ENCODE assay signal across 8 cellular contexts in genomic region chr16:68022728-68023537, GRCh38. TPM values are rescaled to one million over a fixed set of nuclear protein-coding genes. Genes with fewer than 3 reads are reported as not detected.
DNase-seq lines count a peak whose midpoint lies in the region; ATAC-seq, FAIRE-seq and TF ChIP-seq lines count a peak whose summit lies in the region.

TSS of gene DDX28 (minus strand) at chr16:68023232. CDS start at chr16:68023202, 30 bp downstream.
TSS of gene DUS2 (plus strand) at chr16:68023284. CDS start at chr16:68038024, 14,740 bp downstream.

- BruUV-seq in HepG2 (replicated peaks; lab: Mats Ljungman, UMichigan) = TSS peak; percentile 79

- CTCF ChIA-PET in HepG2 (lab: Yijun Ruan, JAX; ENCODE audit: low intra/inter-chr PET ratio, low total read pairs) = interaction anchor here (1.1 kb wide), 1 partner anchor 30 kb away, joined by 3 read pairs; no protein-coding TSS in a partner anchor

- H4K20me1 ChIP-seq in BLaER1 treated with 17β-estradiol and CSF1 and Interleukin-3, amounts not matched to agents 10 nM and 100 nM = peaks cover 0 to 17% (median 12%) of the 10 kb centered on the region in 11 experiments; a peak in 12 of 22 replicates
- H4K20me1 ChIP-seq in HepG2 (ENCODE audit: insufficient read depth, low read length) = no peaks in the 10 kb centered on the region

- WGBS in HepG2 (ENCODE audit: low lambda C conversion rate) = 1% methylated on average over 33 of the region's 84 CpGs

- POLR2A ChIA-PET in HepG2 (lab: Yijun Ruan, JAX) = interaction anchor here (0.6 to 3.3 kb wide), 26 partner anchors 11 to 456 kb away, joined by 3 to 26 read pairs (median 7); partner anchors contain the start of genes DPEP2, LCAT, NFATC3 and PSMB10

- H3K4me3 Mint-ChIP-seq in dendritic cell treated with granulocyte-macrophage colony-stimulating factor and Interleukin-4, amounts not matched to agents 40 ng/mL and 50 ng/mL, for 4 days = peak within 1 kb of the TSS; percentile 90

- H3K79me2 ChIP-seq in HepG2 (ENCODE audit: insufficient read depth, low read length) = peaks cover 32% of the 10 kb centered on the region

- peak within 1 kb of the TSS; percentile 98 to 100 (median 99) for H3K4me2 ChIP-seq in BLaER1 treated with 17β-estradiol and CSF1 and Interleukin-3, amounts not matched to agents 10 nM and 100 nM
- H3K4me2 ChIP-seq in HepG2 (ENCODE audit: low read depth, low read length) = peak within 1 kb of the TSS; percentile 96

- in situ Hi-C loops in HepG2 (cut with HindIII; ENCODE audit: extremely low pct_ligation_motif_present, low pct_unique_long_range_greater_than_20kb) = no loop called here

- no peaks in the 10 kb centered on the region for H3K9me3 Mint-ChIP-seq in dendritic cell treated with granulocyte-macrophage colony-stimulating factor and Interleukin-4, amounts not matched to agents 40 ng/mL and 50 ng/mL, for 4 days

- H3K4me3 ChIP-seq in BLaER1 treated with 17β-estradiol and CSF1 and Interleukin-3, amounts not matched to agents 10 nM and 100 nM = peak within 1 kb of the TSS; percentile 86 to 98 (median 94)
- peak within 1 kb of the TSS; percentile 92 to 99 (median 92) for H3K4me3 ChIP-seq in HepG2 (replicated peaks in 1 of 3; ENCODE audit: insufficient read depth in 1 of 3, low read depth in 2 of 3, low read length in 3 of 3)

- TF ChIP-seq CTCF in HepG2 (CRISPR knock-in tag; IDR thresholded peaks at IDR 0.05) = peak; percentile 34; the same call in 1 of the 2 replicates

- peak; percentile 88 to 92 for TF ChIP-seq POLR2A in HepG2 (IDR thresholded peaks at IDR 0.05; ENCODE audit: insufficient read depth in 1 of 2, low read depth in 2 of 2, low read length in 2 of 2)

- peak within 1 kb of the TSS; percentile 92 to 99 (median 97) for H3K9ac ChIP-seq in BLaER1 treated with 17β-estradiol and CSF1 and Interleukin-3, amounts not matched to agents 10 nM and 100 nM
- H3K9ac ChIP-seq in HepG2 (ENCODE audit: insufficient read depth, low read depth, low read length) = peak within 1 kb of the TSS; percentile 94

- FAIRE-seq in HepG2 (lab: Jason Lieb, UNC) = peak; percentile 80

- H3K27me3 ChIP-seq in BLaER1 treated with 17β-estradiol and CSF1 and Interleukin-3, amounts not matched to agents 10 nM and 100 nM = no peaks in the 10 kb centered on the region
- no peaks in the 10 kb centered on the region; a peak in 1 of 5 replicates for H3K27me3 ChIP-seq in HepG2 (ENCODE audit: control insufficient read depth in 1 of 2, insufficient read depth in 2 of 2, low read length in 2 of 2)

- H3K9me3 ChIP-seq in BLaER1 treated with 17β-estradiol and CSF1 and Interleukin-3, amounts not matched to agents 10 nM and 100 nM (replicated peaks in 1 of 11) = no peaks in the 10 kb centered on the region
- H3K9me3 ChIP-seq in HepG2 (ENCODE audit: low read length) = no peaks in the 10 kb centered on the region

- H3K36me3 Mint-ChIP-seq in dendritic cell treated with granulocyte-macrophage colony-stimulating factor and Interleukin-4, amounts not matched to agents 40 ng/mL and 50 ng/mL, for 4 days (ENCODE audit: low read depth) = peaks cover 56% of the 10 kb centered on the region

- H3K27ac ChIP-seq in BLaER1 treated with 17β-estradiol and CSF1 and Interleukin-3, amounts not matched to agents 10 nM and 100 nM = peak within 1 kb of the TSS; percentile 91 to 97 (median 96)
- H3K27ac ChIP-seq in HepG2 (ENCODE audit: extremely low read length, insufficient read depth, low read length) = peak within 1 kb of the TSS; percentile 83

- H2AFZ ChIP-seq in HepG2 (ENCODE audit: low read length) = peak within 1 kb of the TSS; percentile 45

- DNase-seq in NCI-H82 (lab: John Stamatoyannopoulos, UW) (peak; percentile 89), HepG2 (ENCODE audit: low spot score) (peak; percentile 88)
- peak; percentile 92 to 93 for DNase-seq in activated CD4-positive, alpha-beta T cell treated with anti-CD3 and anti-CD28 coated beads, Interleukin-2, amount 50 U/mL, for 4 hours
- DNase-seq in stimulated activated CD4-positive, alpha-beta T cell treated with anti-CD3 and anti-CD28 coated beads, Interleukin-2, amount 100 ng/mL, for 4 hours (ENCODE audit: low read depth) = peak; percentile 89

- H3K4me1 ChIP-seq in BLaER1 treated with 17β-estradiol and CSF1 and Interleukin-3, amounts not matched to agents 10 nM and 100 nM = peaks cover 21 to 33% (median 28%) of the 10 kb centered on the region in 10 experiments
- peaks cover 24% of the 10 kb centered on the region for H3K4me1 ChIP-seq in HepG2 (ENCODE audit: insufficient read depth, low read length)

- intact Hi-C loops in dendritic cell treated with granulocyte-macrophage colony-stimulating factor and Interleukin-4, amounts not matched to agents 40 ng/mL and 50 ng/mL, for 4 days (cut with micrococcal nuclease) = loop anchor here (1.0 to 2.0 kb wide), 2 partner anchors 22 to 30 kb away; no protein-coding TSS in a partner anchor
- intact Hi-C loops in HepG2 (cut with micrococcal nuclease; ENCODE audit: unreplicated experiment) = no loop called here

- peaks cover 32 to 47% (median 37%) of the 10 kb centered on the region in 11 experiments for H3K36me3 ChIP-seq in BLaER1 treated with 17β-estradiol and CSF1 and Interleukin-3, amounts not matched to agents 10 nM and 100 nM
- peaks cover 0 to 5% of the 10 kb centered on the region in 2 experiments; a peak in 2 of 5 replicates for H3K36me3 ChIP-seq in HepG2 (replicated peaks in 1 of 2; ENCODE audit: control insufficient read depth in 1 of 2, insufficient read depth in 2 of 2, low read length in 2 of 2)

- peak; percentile 38; the same call in 1 of the 2 replicates for TF ChIP-seq RAD21 in HepG2 (CRISPR knock-in tag; IDR thresholded peaks at IDR 0.05)

- H3K4me1 Mint-ChIP-seq in dendritic cell treated with granulocyte-macrophage colony-stimulating factor and Interleukin-4, amounts not matched to agents 40 ng/mL and 50 ng/mL, for 4 days (ENCODE audit: low read depth) = peaks cover 27% of the 10 kb centered on the region

- peak; percentile 91 for ATAC-seq in GM19324 (IDR thresholded peaks at IDR 0.05; ENCODE audit: low FRiP score, unreplicated experiment)
- ATAC-seq in HG03521 (IDR thresholded peaks at IDR 0.05; ENCODE audit: unreplicated experiment) = peak; percentile 73
- ATAC-seq in HepG2 = peak; percentile 88

- no peaks in the 10 kb centered on the region for H3K27me3 Mint-ChIP-seq in dendritic cell treated with granulocyte-macrophage colony-stimulating factor and Interleukin-4, amounts not matched to agents 40 ng/mL and 50 ng/mL, for 4 days

- H3K27ac Mint-ChIP-seq in dendritic cell treated with granulocyte-macrophage colony-stimulating factor and Interleukin-4, amounts not matched to agents 40 ng/mL and 50 ng/mL, for 4 days = peak within 1 kb of the TSS; percentile 92

- TF ChIP-seq EP300 in HepG2 (IDR thresholded peaks at IDR 0.05; ENCODE audit: low read depth in 2 of 2, low read length in 2 of 2) (peak; percentile 37 to 77; a peak in 2 of 4 replicates), HepG2 (CRISPR knock-in tag; IDR thresholded peaks at IDR 0.05; ENCODE audit: borderline replicate concordance) (peak; percentile 37; the same call in 1 of the 2 replicates)

RNA-seq across cellular contexts. Expression of gene DDX28, which starts in this region (rescaled TPM):
- total RNA-seq in HepG2 (2016; rRNA removed; fragmentation: Illumina TruSeq; extraction: Trizol) = 16.4 and 18.4 TPM in 2 replicates
- total RNA-seq in HepG2 (2016; cell fraction: cytosol; rRNA removed; fragmentation: Illumina TruSeq; extraction: Trizol; ENCODE audit: low read depth) = 2.8 and 3.0 TPM in 2 replicates
- total RNA-seq in HepG2 (2016; cell fraction: insoluble cytoplasmic fraction; rRNA removed; fragmentation: Illumina TruSeq; extraction: Trizol) = 16.5 and 18.2 TPM in 2 replicates
- total RNA-seq in HepG2 (2016; cell fraction: membrane; rRNA removed; fragmentation: Illumina TruSeq; extraction: Trizol) = 5.7 and 7.5 TPM in 2 replicates
- total RNA-seq in HepG2 (2016; cell fraction: nucleus; rRNA removed; fragmentation: Illumina TruSeq; extraction: Trizol) = 11.7 and 13.6 TPM in 2 replicates
- 13.6 and 14.1 TPM in 2 replicates for polyA plus RNA-seq in HepG2 (2011; rRNA removed)
- polyA plus RNA-seq in HepG2 (2011; cell fraction: cytosol; rRNA removed) = 12.4 and 15.6 TPM in 2 replicates
- polyA plus RNA-seq in HepG2 (2011; cell fraction: nucleus; rRNA removed) = 8.7 and 9.9 TPM in 2 replicates
- polyA plus RNA-seq in HepG2 (2012) = 6.3 and 6.8 TPM in 2 replicates
- polyA plus RNA-seq in HepG2 (2016; cell fraction: cytosol; fragmentation: Illumina TruSeq; extraction: Trizol; ENCODE audit: low read depth) = 1.2 and 1.6 TPM in 2 replicates
- 14.5 and 16.0 TPM in 2 replicates for polyA plus RNA-seq in HepG2 (2016; cell fraction: insoluble cytoplasmic fraction; fragmentation: Illumina TruSeq; extraction: Trizol; ENCODE audit: low read depth)
- polyA plus RNA-seq in HepG2 (2016; cell fraction: membrane; fragmentation: Illumina TruSeq; extraction: Trizol; ENCODE audit: low read depth) = 2.6 and 3.1 TPM in 2 replicates
- 13.9 and 15.5 TPM in 2 replicates for polyA plus RNA-seq in HepG2 (2016; cell fraction: nucleus; fragmentation: Illumina TruSeq; extraction: Trizol; ENCODE audit: insufficient read depth, low read depth)
- polyA minus RNA-seq in HepG2 (2011; rRNA and poly(A)+ RNA removed; ENCODE audit: low replicate concordance) = 19.4 and 28.5 TPM in 2 replicates
- polyA minus RNA-seq in HepG2 (2011; cell fraction: cytosol; rRNA and poly(A)+ RNA removed) = 7.2 and 10.0 TPM in 2 replicates
- polyA minus RNA-seq in HepG2 (2011; cell fraction: nucleus; rRNA and poly(A)+ RNA removed) = 18.2 and 19.9 TPM in 2 replicates

RNA-seq across cellular contexts. Expression of gene DUS2, which starts in this region (rescaled TPM):
- total RNA-seq in HepG2 (2016; rRNA removed; fragmentation: Illumina TruSeq; extraction: Trizol) = 25.1 and 25.9 TPM in 2 replicates
- 11.4 and 13.4 TPM in 2 replicates for total RNA-seq in HepG2 (2016; cell fraction: cytosol; rRNA removed; fragmentation: Illumina TruSeq; extraction: Trizol; ENCODE audit: low read depth)
- 26.9 and 27.5 TPM in 2 replicates for total RNA-seq in HepG2 (2016; cell fraction: insoluble cytoplasmic fraction; rRNA removed; fragmentation: Illumina TruSeq; extraction: Trizol)
- 8.8 and 9.5 TPM in 2 replicates for total RNA-seq in HepG2 (2016; cell fraction: membrane; rRNA removed; fragmentation: Illumina TruSeq; extraction: Trizol)
- 20.8 and 22.6 TPM in 2 replicates for total RNA-seq in HepG2 (2016; cell fraction: nucleus; rRNA removed; fragmentation: Illumina TruSeq; extraction: Trizol)
- polyA plus RNA-seq in HepG2 (2011; rRNA removed) = 17.8 and 22.6 TPM in 2 replicates
- polyA plus RNA-seq in HepG2 (2011; cell fraction: cytosol; rRNA removed) = 18.3 and 19.9 TPM in 2 replicates
- 73.1 and 73.7 TPM in 2 replicates for polyA plus RNA-seq in HepG2 (2011; cell fraction: nucleus; rRNA removed)
- 17.0 and 17.7 TPM in 2 replicates for polyA plus RNA-seq in HepG2 (2012)
- 1.7 and 1.8 TPM in 2 replicates for polyA plus RNA-seq in HepG2 (2016; cell fraction: cytosol; fragmentation: Illumina TruSeq; extraction: Trizol; ENCODE audit: low read depth)
- 14.5 and 16.7 TPM in 2 replicates for polyA plus RNA-seq in HepG2 (2016; cell fraction: insoluble cytoplasmic fraction; fragmentation: Illumina TruSeq; extraction: Trizol; ENCODE audit: low read depth)
- polyA plus RNA-seq in HepG2 (2016; cell fraction: membrane; fragmentation: Illumina TruSeq; extraction: Trizol; ENCODE audit: low read depth) = 2.5 and 3.7 TPM in 2 replicates
- 30.5 and 31.8 TPM in 2 replicates for polyA plus RNA-seq in HepG2 (2016; cell fraction: nucleus; fragmentation: Illumina TruSeq; extraction: Trizol; ENCODE audit: insufficient read depth, low read depth)
- polyA minus RNA-seq in HepG2 (2011; rRNA and poly(A)+ RNA removed; ENCODE audit: low replicate concordance) = 36.7 and 47.6 TPM in 2 replicates
- polyA minus RNA-seq in HepG2 (2011; cell fraction: cytosol; rRNA and poly(A)+ RNA removed) = 9.6 and 11.9 TPM in 2 replicates
- polyA minus RNA-seq in HepG2 (2011; cell fraction: nucleus; rRNA and poly(A)+ RNA removed) = 34.6 and 41.8 TPM in 2 replicates

Comparison
In these comparisons a context has a peak if more than half of its experiments do, and no peak if none do; other contexts are left out.
1. Peak in every context shown above with its lines: DNase-seq, ATAC-seq, H3K4me3 ChIP-seq and H3K27ac ChIP-seq.